In genomic region chr14:68285421-68286179, GRCh38 we compare ENCODE assay signal across 8 cellular contexts.
DNase-seq lines count a peak whose midpoint lies in the region; ATAC-seq and TF ChIP-seq lines count a peak whose summit lies in the region.
"Had no signal": no experiment of that assay in that cellular context is flagged by ENCODE, and none has a peak within 500 bp of the region (broad histone marks: within the 10 kb centered on the region; RNA-seq: fewer than 3 reads in every experiment).

No MANE protein-coding gene starts in this region.

- H3K27ac ChIP-seq in thoracic aorta = no peak overlapping the region

- intact Hi-C loops in activated CD8-positive, alpha-beta T cell treated with anti-CD3 and anti-CD28 coated beads for 36 hours (cut with micrococcal nuclease) = loop anchor here (10.0 kb wide), 1 partner anchor 499 kb away; no protein-coding TSS in a partner anchor

- H3K4me1 Mint-ChIP-seq in activated CD8-positive, alpha-beta T cell treated with anti-CD3 and anti-CD28 coated beads for 36 hours (ENCODE audit: low read depth) = peaks cover 76% of the 10 kb centered on the region
- H3K4me1 Mint-ChIP-seq in mesothelial cell of epicardium = peaks cover 60% of the 10 kb centered on the region

- H3K4me3 Mint-ChIP-seq in activated CD8-positive, alpha-beta T cell treated with anti-CD3 and anti-CD28 coated beads for 36 hours = peak overlapping the region; percentile 5
- H3K4me3 Mint-ChIP-seq in mesothelial cell of epicardium = no peak overlapping the region

- H3K9me3 ChIP-seq in thoracic aorta = no peaks in the 10 kb centered on the region

- no peak for TF ChIP-seq CTCF in activated CD8-positive, alpha-beta T cell treated with anti-CD3 and anti-CD28 coated beads for 36 hours (IDR thresholded peaks at IDR 0.05)
- TF ChIP-seq CTCF in mesothelial cell of epicardium (IDR thresholded peaks at IDR 0.05; ENCODE audit: unreplicated experiment) = no peak
- TF ChIP-seq CTCF in thoracic aorta (IDR thresholded peaks at IDR 0.05) = no peak

- ATAC-seq in HG03442 (IDR thresholded peaks at IDR 0.05; ENCODE audit: unreplicated experiment) = peak; percentile 31
- peak; percentile 75 for ATAC-seq in activated CD8-positive, alpha-beta T cell treated with anti-CD3 and anti-CD28 coated beads for 36 hours
- no peak for ATAC-seq in thoracic aorta (ENCODE audit: insufficient number of reproducible peaks, low FRiP score, low read depth)

- POLR2A ChIA-PET in activated CD8-positive, alpha-beta T cell treated with anti-CD3 and anti-CD28 coated beads for 36 hours (lab: Charles Lee) = interaction anchor here (0.8 to 3.3 kb wide), 11 partner anchors 9 to 530 kb away, joined by 3 to 10 read pairs (median 4); no protein-coding TSS in a partner anchor

- CTCF ChIA-PET in activated CD8-positive, alpha-beta T cell treated with anti-CD3 and anti-CD28 coated beads for 36 hours (lab: Charles Lee) = interaction anchor here (1.0 to 1.5 kb wide), 8 partner anchors 12 to 534 kb away, joined by 3 to 4 read pairs (median 3); no protein-coding TSS in a partner anchor

- H3K27me3 Mint-ChIP-seq in activated CD8-positive, alpha-beta T cell treated with anti-CD3 and anti-CD28 coated beads for 36 hours = no peaks in the 10 kb centered on the region
- no peaks in the 10 kb centered on the region for H3K27me3 Mint-ChIP-seq in mesothelial cell of epicardium (ENCODE audit: low read depth)

- peaks cover 14 to 24% of the 10 kb centered on the region in 2 donors for H3K4me1 ChIP-seq in thoracic aorta (ENCODE audit: control insufficient read depth in 1 of 2, low read depth in 2 of 2)

- no peaks in the 10 kb centered on the region for H3K36me3 ChIP-seq in thoracic aorta

- DNase-seq in activated CD8-positive, alpha-beta T cell treated with anti-CD3 and anti-CD28 coated beads for 36 hours = peak; percentile 92
- DNase-seq in mesothelial cell of epicardium (ENCODE audit: low spot score in 2 of 2, unreplicated experiment in 2 of 2) (no peak), thoracic aorta (ENCODE audit: low spot score) (no peak), NCI-H146 treated with DMSO at 0.1 percent for 48 hours (lab: John Stamatoyannopoulos, UW; ENCODE audit: unreplicated experiment) (no peak), SKM-1 treated with dmso at 0.1 percent for 144 hours (lab: John Stamatoyannopoulos, UW; ENCODE audit: unreplicated experiment) (no peak), ecto neural progenitor cell (ENCODE audit: low spot score) (no peak)
- DNase-seq: left cardiac atrium had no signal

- no peaks in the 10 kb centered on the region for H3K27me3 ChIP-seq in thoracic aorta (replicated peaks; ENCODE audit: insufficient read depth)

- peaks cover 4% of the 10 kb centered on the region for H3K9me3 Mint-ChIP-seq in activated CD8-positive, alpha-beta T cell treated with anti-CD3 and anti-CD28 coated beads for 36 hours
- H3K9me3 Mint-ChIP-seq in mesothelial cell of epicardium = no peaks in the 10 kb centered on the region

- peaks cover 5% of the 10 kb centered on the region for H3K36me3 Mint-ChIP-seq in activated CD8-positive, alpha-beta T cell treated with anti-CD3 and anti-CD28 coated beads for 36 hours (ENCODE audit: low read depth)
- no peaks in the 10 kb centered on the region for H3K36me3 Mint-ChIP-seq in mesothelial cell of epicardium

- peak overlapping the region; percentile 82 for H3K27ac Mint-ChIP-seq in activated CD8-positive, alpha-beta T cell treated with anti-CD3 and anti-CD28 coated beads for 36 hours
- H3K27ac Mint-ChIP-seq in mesothelial cell of epicardium = peak overlapping the region; percentile 85

- H3K4me3 ChIP-seq in thoracic aorta = peak overlapping the region; percentile 17
